10 cellular contexts compared by ENCODE assay signal in the genomic region with DNA sequence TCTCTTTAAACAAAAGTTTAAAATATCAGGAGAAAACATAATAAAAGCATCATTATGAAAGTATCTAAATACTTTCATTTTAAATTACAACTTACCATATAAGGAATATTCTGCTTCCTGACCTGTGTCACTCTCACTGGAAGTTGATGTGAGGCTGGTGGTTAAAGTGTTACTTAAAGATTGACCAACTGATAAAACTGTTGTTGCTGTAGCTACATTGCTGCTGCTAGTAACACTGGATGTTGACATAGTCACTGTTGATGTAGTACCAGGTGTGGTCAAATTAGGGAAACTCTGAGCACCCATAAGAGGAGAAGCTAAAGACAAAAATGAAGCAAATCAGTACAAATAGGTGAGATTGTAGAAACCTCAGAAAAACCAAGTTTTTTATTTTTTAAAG.
A peak's percentile ranks its signal among the peaks of the same experiment; 100 is the strongest.
DNase-seq lines count a peak whose midpoint lies in the region; ATAC-seq and TF ChIP-seq lines count a peak whose summit lies in the region.
"Had no signal": no experiment of that assay in that cellular context is flagged by ENCODE, and none has a peak within 500 bp of the region (broad histone marks: within the 10 kb centered on the region; RNA-seq: fewer than 3 reads in every experiment).

No MANE protein-coding gene starts in this region.

- no peak overlapping the region for H3K4me3 Mint-ChIP-seq in activated B cell treated with CpG ODN at 0.5 μM for 24 hours

- no peaks in the 10 kb centered on the region for H3K27me3 ChIP-seq in uterus

- H3K27me3 Mint-ChIP-seq in activated B cell treated with CpG ODN at 0.5 μM for 24 hours: no peaks in the 10 kb centered on the region

- H3K9me3 Mint-ChIP-seq in activated B cell treated with CpG ODN at 0.5 μM for 24 hours: no peaks in the 10 kb centered on the region

- peak; percentile 89 to 93 for ATAC-seq in activated CD4-positive, CD25-positive, alpha-beta regulatory T cell treated with anti-CD3 and anti-CD28 coated beads, Interleukin-2, amount 50 U/mL, for 24 hours
- peak; percentile 76 for ATAC-seq in HG02759 (IDR thresholded peaks at IDR 0.05; ENCODE audit: unreplicated experiment)
- ATAC-seq in activated B cell treated with CpG ODN at 0.5 μM for 24 hours (ENCODE audit: low read depth): no peak
- peak; percentile 99 for ATAC-seq in mucosa of descending colon

- H3K27ac ChIP-seq in uterus: no peak overlapping the region
- H3K27ac ChIP-seq: VCaP had no signal

- TF ChIP-seq POLR2A in uterus (IDR thresholded peaks at IDR 0.05): no peak

- H3K4me3 ChIP-seq in mucosa of descending colon (no peak overlapping the region), uterus (no peak overlapping the region)

- POLR2A ChIA-PET in activated B cell treated with CpG ODN at 0.5 μM for 24 hours (lab: Charles Lee): no interaction called here

- no peak for DNase-seq in activated CD4-positive, CD25-positive, alpha-beta regulatory T cell (lab: John Stamatoyannopoulos, UW)
- DNase-seq in activated B cell treated with CpG ODN at 0.5 μM for 24 hours (no peak), mucosa of descending colon (peak in 1 of 3 donors; percentile 37), Ammon's horn (ENCODE audit: low spot score) (no peak), uterus (no peak), HPDE6-E6E7 (ENCODE audit: extremely low spot score) (no peak)
- DNase-seq: NCI-H1417 treated with DMSO at 0.1 percent for 48 hours had no signal

- H3K27ac Mint-ChIP-seq in activated B cell treated with CpG ODN at 0.5 μM for 24 hours: peak overlapping the region; percentile 10

- peaks cover 75% of the 10 kb centered on the region for H3K36me3 Mint-ChIP-seq in activated B cell treated with CpG ODN at 0.5 μM for 24 hours (ENCODE audit: low read depth)

- CTCF ChIA-PET in activated B cell treated with CpG ODN at 0.5 μM for 24 hours (lab: Charles Lee): interaction anchor here (1.3 kb wide), 1 partner anchor 147 kb away, joined by 3 read pairs; no protein-coding TSS in a partner anchor

- H3K9me3 ChIP-seq in mucosa of descending colon: no peaks in the 10 kb centered on the region
- no peaks in the 10 kb centered on the region for H3K9me3 ChIP-seq in uterus

- H3K4me1 ChIP-seq in mucosa of descending colon (ENCODE audit: low read depth): peaks cover 11% of the 10 kb centered on the region
- no peaks in the 10 kb centered on the region for H3K4me1 ChIP-seq in uterus

- TF ChIP-seq CTCF in activated B cell treated with CpG ODN at 0.5 μM for 24 hours (IDR thresholded peaks at IDR 0.05): no peak
- TF ChIP-seq CTCF in mucosa of descending colon (IDR thresholded peaks at IDR 0.05): no peak
- TF ChIP-seq CTCF in uterus (IDR thresholded peaks at IDR 0.05): no peak

- peaks cover 7% of the 10 kb centered on the region for H3K36me3 ChIP-seq in mucosa of descending colon (ENCODE audit: low read depth)
- H3K36me3 ChIP-seq in uterus: no peaks in the 10 kb centered on the region

- peaks cover 13% of the 10 kb centered on the region for H3K4me1 Mint-ChIP-seq in activated B cell treated with CpG ODN at 0.5 μM for 24 hours

- intact Hi-C loops in activated B cell treated with CpG ODN at 0.5 μM for 24 hours (cut with micrococcal nuclease): loop anchor here (2.0 to 5.0 kb wide), 2 partner anchors 145 to 229 kb away; no protein-coding TSS in a partner anchor
- intact Hi-C loops in mucosa of descending colon (cut with DNase I, micrococcal nuclease): no loop called here
- intact Hi-C loops in uterus (cut with DNase I; ENCODE audit: low total_unique reads): no loop called here
